In the genomic region with DNA sequence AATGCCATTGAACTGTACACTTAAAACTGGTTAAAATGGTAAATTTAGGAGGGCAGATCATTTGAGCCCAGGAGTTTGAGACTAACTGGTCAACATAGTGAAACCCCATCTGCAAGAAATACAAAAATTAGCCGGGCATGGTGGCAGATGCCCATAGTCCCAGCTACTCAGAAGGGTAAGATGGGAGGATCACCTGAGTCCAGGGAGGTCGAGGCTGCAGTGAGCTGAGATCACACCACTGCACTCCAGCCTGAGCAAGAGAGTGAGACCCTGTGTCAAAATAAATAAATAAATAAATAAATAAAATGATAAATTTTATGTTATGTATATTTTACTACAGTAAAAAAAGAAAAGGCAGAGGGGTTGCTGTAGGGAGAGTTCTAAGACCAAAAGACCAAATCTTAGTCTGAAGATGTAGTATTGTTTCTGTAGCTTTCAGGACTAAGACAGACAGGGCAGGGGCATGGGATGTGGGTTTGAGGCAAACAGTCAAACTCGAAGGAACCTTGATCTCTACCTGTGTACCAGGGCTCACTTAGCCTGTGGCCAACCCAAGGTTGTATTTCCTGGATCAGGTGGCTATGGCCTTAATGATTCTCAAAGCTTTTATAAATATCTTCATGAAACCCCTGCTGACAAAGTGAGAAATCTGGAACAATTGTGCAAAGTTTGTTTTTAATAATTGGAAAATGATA, we compare ENCODE assay signal across 32 cellular contexts.
DNase-seq lines count a peak whose midpoint lies in the region; ATAC-seq and TF ChIP-seq lines count a peak whose summit lies in the region.
"Had no signal": no experiment of that assay in that cellular context is flagged by ENCODE, and none has a peak within 500 bp of the region (broad histone marks: within the 10 kb centered on the region; RNA-seq: fewer than 3 reads in every experiment).

No MANE protein-coding gene starts in this region.

- no peak overlapping the region for H3K4me3 ChIP-seq in BE2C (ENCODE audit: low read depth, low read length)
- H3K4me3 ChIP-seq in GM23338, result 0 out of 2 replicates have a peak overlapping the region, but pooled peaks have one; percentile 28
- H3K4me3 ChIP-seq in Jurkat, Clone E6-1 (ENCODE audit: low read length), result no peak overlapping the region
- H3K4me3 ChIP-seq: A549; BLaER1; BLaER1 treated with 17β-estradiol and CSF1 and Interleukin-3, amounts not matched to agents 10 nM and 100 nM had no signal

- no peak overlapping the region for H2AFZ ChIP-seq in GM23338

- H3K36me3 ChIP-seq in BE2C (no peaks in the 10 kb centered on the region), GM23338 (ENCODE audit: insufficient read depth) (no peaks in the 10 kb centered on the region)
- H3K36me3 ChIP-seq: BLaER1; BLaER1 treated with 17β-estradiol and CSF1 and Interleukin-3, amounts not matched to agents 10 nM and 100 nM had no signal

- 0 out of 2 replicates have a peak overlapping the region, but pooled peaks have one; percentile 14 for H3K4me2 ChIP-seq in GM23338
- H3K4me2 ChIP-seq: A549; BLaER1; BLaER1 treated with 17β-estradiol and CSF1 and Interleukin-3, amounts not matched to agents 10 nM and 100 nM had no signal

- H3K79me2 ChIP-seq in GM23338 (replicated peaks; ENCODE audit: insufficient read depth), result no peaks in the 10 kb centered on the region

- H3K4me3 Mint-ChIP-seq in GM23338, result no peak overlapping the region
- H3K4me3 Mint-ChIP-seq: B cell; CD14-positive monocyte; CD4-positive, alpha-beta T cell; CD4-positive, CD25-positive, alpha-beta regulatory T cell; CD8-positive, alpha-beta memory T cell; CD8-positive, alpha-beta T cell had no signal

- H3K27ac Mint-ChIP-seq in GM23338, result no peak overlapping the region
- H3K27ac Mint-ChIP-seq: B cell; CD14-positive monocyte; CD4-positive, alpha-beta memory T cell; CD4-positive, alpha-beta T cell; CD4-positive, CD25-positive, alpha-beta regulatory T cell; CD8-positive, alpha-beta memory T cell; CD8-positive, alpha-beta T cell had no signal

- peak; percentile 94 for DNase-seq in BE2C
- no peak for DNase-seq in GM23338 (ENCODE audit: low spot score)
- peak; percentile 74 for DNase-seq in Jurkat, Clone E6-1 (ENCODE audit: low read depth, low spot score)
- DNase-seq in NCI-H526 (lab: John Stamatoyannopoulos, UW), result no peak
- no peak for DNase-seq in NCI-H187 (lab: John Stamatoyannopoulos, UW)
- DNase-seq in NCI-H345 treated with DMSO at 0.1 percent for 48 hours (lab: John Stamatoyannopoulos, UW; ENCODE audit: unreplicated experiment), result no peak
- DNase-seq: 8988T; ACHN; AML-193; C1 segment of cervical spinal cord; Caco-2; Calu3; CD4-positive, alpha-beta memory T cell; CD4-positive, alpha-beta T cell; CD4-positive, CD25-positive, alpha-beta regulatory T cell; CD8-positive, alpha-beta memory T cell; CD8-positive, alpha-beta T cell; COR-L47; DMS 273 treated with DMSO at 0.1 percent for 48 hours; DMS153; DMS53; DMS79; DMS79 treated with DMSO at 0.1 percent for 48 hours; DND-41; EL had no signal

- H3K9me2 ChIP-seq in GM23338 (ENCODE audit: insufficient read depth), result 0 out of 2 replicates have a peak, but pooled peaks cover 5% of the 10 kb centered on the region

- peaks cover 34% of the 10 kb centered on the region for H3K9me3 Mint-ChIP-seq in GM23338

- no peaks in the 10 kb centered on the region for H3F3A ChIP-seq in GM23338 (replicated peaks; ENCODE audit: low read depth)

- ATAC-seq in GM23338, result no peak
- ATAC-seq: A549; CD8-positive, alpha-beta T cell had no signal

- peaks cover 5% of the 10 kb centered on the region; the same call in 1 of the 3 replicates for H3K4me1 Mint-ChIP-seq in GM23338
- H3K4me1 Mint-ChIP-seq: B cell; CD14-positive monocyte; CD4-positive, alpha-beta memory T cell; CD4-positive, CD25-positive, alpha-beta regulatory T cell; CD8-positive, alpha-beta memory T cell had no signal

- H3K36me3 Mint-ChIP-seq in GM23338 (ENCODE audit: low read depth), result peaks cover 24% of the 10 kb centered on the region; the same call in 2 of the 3 replicates
- H3K36me3 Mint-ChIP-seq: CD14-positive monocyte; CD4-positive, alpha-beta memory T cell; CD4-positive, CD25-positive, alpha-beta regulatory T cell; CD8-positive, alpha-beta memory T cell; CD8-positive, alpha-beta T cell had no signal

- peaks cover 53% of the 10 kb centered on the region for H3K9me3 ChIP-seq in BE2C

- TF ChIP-seq CTCF in BE2C (IDR thresholded peaks at IDR 0.05; ENCODE audit: low read depth, low read length) (no peak), GM23338 (conservative IDR thresholded peaks at IDR 0.05; ENCODE audit: low read depth in 2 of 2) (no peak)

- no peaks in the 10 kb centered on the region for H4K20me1 ChIP-seq in GM23338 (replicated peaks; ENCODE audit: insufficient read depth)
- H4K20me1 ChIP-seq: BLaER1; BLaER1 treated with 17β-estradiol and CSF1 and Interleukin-3, amounts not matched to agents 10 nM and 100 nM had no signal

- peaks cover 25% of the 10 kb centered on the region for H3K27me3 ChIP-seq in BE2C
- H3K27me3 ChIP-seq in GM23338 (ENCODE audit: insufficient read depth), result no peaks in the 10 kb centered on the region
- H3K27me3 ChIP-seq: BLaER1; BLaER1 treated with 17β-estradiol and CSF1 and Interleukin-3, amounts not matched to agents 10 nM and 100 nM had no signal

- H3K27ac ChIP-seq in GM23338 (ENCODE audit: low read depth), result no peak overlapping the region
- H3K27ac ChIP-seq: 22Rv1; A549; BLaER1; BLaER1 treated with 17β-estradiol and CSF1 and Interleukin-3, amounts not matched to agents 10 nM and 100 nM; C4-2B had no signal

- H3K4me1 ChIP-seq in BE2C (no peaks in the 10 kb centered on the region), GM23338 (ENCODE audit: insufficient read depth) (no peaks in the 10 kb centered on the region)
- H3K4me1 ChIP-seq: A549; BLaER1; BLaER1 treated with 17β-estradiol and CSF1 and Interleukin-3, amounts not matched to agents 10 nM and 100 nM; Caco-2 had no signal

- peaks cover 4% of the 10 kb centered on the region for H3K27me3 Mint-ChIP-seq in GM23338 (ENCODE audit: insufficient read depth, low read depth, poor library complexity)
- H3K27me3 Mint-ChIP-seq: B cell; CD4-positive, alpha-beta memory T cell; CD4-positive, alpha-beta T cell; CD4-positive, CD25-positive, alpha-beta regulatory T cell; CD8-positive, alpha-beta memory T cell had no signal

TF ChIP-seq in GM23338, 12 proteins besides CTCF, POLR2A, EP300 and RAD21 (continues in another document):
- TF ChIP-seq CREB1 (CRISPR knock-in tag; IDR thresholded peaks at IDR 0.05; ENCODE audit: low read depth) (no peak), EZH2 (IDR thresholded peaks at IDR 0.05; ENCODE audit: low read depth, unreplicated experiment) (no peak), ZNF114 (CRISPR knock-in tag; IDR thresholded peaks at IDR 0.05) (no peak), EZH2phosphoT487 (IDR thresholded peaks at IDR 0.05; ENCODE audit: unreplicated experiment) (no peak), STAT1 (IDR thresholded peaks at IDR 0.05; ENCODE audit: unreplicated experiment) (no peak), JUNB (IDR thresholded peaks at IDR 0.05; ENCODE audit: unreplicated experiment) (no peak), POLR2AphosphoS5 (IDR thresholded peaks at IDR 0.05; ENCODE audit: low read depth) (no peak), NANOG (IDR thresholded peaks at IDR 0.05; ENCODE audit: borderline replicate concordance) (no peak), ETS1 (IDR thresholded peaks at IDR 0.05) (no peak)
- TF ChIP-seq, protein P1, sequence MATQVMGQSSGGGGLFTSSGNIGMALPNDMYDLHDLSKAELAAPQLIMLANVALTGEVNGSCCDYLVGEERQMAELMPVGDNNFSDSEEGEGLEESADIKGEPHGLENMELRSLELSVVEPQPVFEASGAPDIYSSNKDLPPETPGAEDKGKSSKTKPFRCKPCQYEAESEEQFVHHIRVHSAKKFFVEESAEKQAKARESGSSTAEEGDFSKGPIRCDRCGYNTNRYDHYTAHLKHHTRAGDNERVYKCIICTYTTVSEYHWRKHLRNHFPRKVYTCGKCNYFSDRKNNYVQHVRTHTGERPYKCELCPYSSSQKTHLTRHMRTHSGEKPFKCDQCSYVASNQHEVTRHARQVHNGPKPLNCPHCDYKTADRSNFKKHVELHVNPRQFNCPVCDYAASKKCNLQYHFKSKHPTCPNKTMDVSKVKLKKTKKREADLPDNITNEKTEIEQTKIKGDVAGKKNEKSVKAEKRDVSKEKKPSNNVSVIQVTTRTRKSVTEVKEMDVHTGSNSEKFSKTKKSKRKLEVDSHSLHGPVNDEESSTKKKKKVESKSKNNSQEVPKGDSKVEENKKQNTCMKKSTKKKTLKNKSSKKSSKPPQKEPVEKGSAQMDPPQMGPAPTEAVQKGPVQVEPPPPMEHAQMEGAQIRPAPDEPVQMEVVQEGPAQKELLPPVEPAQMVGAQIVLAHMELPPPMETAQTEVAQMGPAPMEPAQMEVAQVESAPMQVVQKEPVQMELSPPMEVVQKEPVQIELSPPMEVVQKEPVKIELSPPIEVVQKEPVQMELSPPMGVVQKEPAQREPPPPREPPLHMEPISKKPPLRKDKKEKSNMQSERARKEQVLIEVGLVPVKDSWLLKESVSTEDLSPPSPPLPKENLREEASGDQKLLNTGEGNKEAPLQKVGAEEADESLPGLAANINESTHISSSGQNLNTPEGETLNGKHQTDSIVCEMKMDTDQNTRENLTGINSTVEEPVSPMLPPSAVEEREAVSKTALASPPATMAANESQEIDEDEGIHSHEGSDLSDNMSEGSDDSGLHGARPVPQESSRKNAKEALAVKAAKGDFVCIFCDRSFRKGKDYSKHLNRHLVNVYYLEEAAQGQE (IDR thresholded peaks at IDR 0.05; ENCODE audit: unreplicated experiment), result no peak

Comparison
In these comparisons a context has a peak if more than half of its experiments do, and no peak if none do; other contexts are left out.
1. DNase-seq: peak in BE2C (single experiment) and Jurkat, Clone E6-1 (single experiment); none in GM23338 (single experiment), NCI-H526 (0 of 2), NCI-H187 (0 of 2) and NCI-H345 treated with DMSO at 0.1 percent for 48 hours (single experiment).